6 cellular contexts compared by ENCODE assay signal in the genomic region with DNA sequence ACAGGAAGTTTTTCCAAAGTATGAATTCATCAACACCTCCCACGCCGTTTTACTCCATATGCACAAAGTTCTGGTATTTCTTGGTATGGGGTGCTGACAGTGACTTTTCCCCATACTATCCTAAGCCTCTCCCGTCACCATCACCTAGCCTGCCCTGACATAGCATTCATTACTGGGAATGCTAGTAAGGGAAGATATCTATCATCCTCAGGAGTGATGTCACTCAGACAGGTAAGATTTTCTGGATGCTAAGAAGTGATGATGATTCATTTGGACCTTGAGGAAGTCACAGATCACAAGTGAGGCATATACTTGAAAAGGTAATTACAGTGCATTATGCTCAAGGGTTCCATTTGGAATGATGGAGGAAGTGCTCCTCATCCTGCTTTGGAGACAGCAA.
"Had no signal": no experiment of that assay in that cellular context is flagged by ENCODE, and none has a peak within 500 bp of the region (broad histone marks: within the 10 kb centered on the region; RNA-seq: fewer than 3 reads in every experiment).

No MANE protein-coding gene starts in this region.

- FAIRE-seq: H1, H54, HTR-8/SVneo had no signal

- H3K4me2 ChIP-seq: GM23338 had no signal

- DNase-seq: H9, HCEC 1CT had no signal

- H2AFZ ChIP-seq: GM23338 had no signal

- H3K4me3 ChIP-seq: GM23338 had no signal
